ENCODE assay signal across 16 cellular contexts in the genomic region with DNA sequence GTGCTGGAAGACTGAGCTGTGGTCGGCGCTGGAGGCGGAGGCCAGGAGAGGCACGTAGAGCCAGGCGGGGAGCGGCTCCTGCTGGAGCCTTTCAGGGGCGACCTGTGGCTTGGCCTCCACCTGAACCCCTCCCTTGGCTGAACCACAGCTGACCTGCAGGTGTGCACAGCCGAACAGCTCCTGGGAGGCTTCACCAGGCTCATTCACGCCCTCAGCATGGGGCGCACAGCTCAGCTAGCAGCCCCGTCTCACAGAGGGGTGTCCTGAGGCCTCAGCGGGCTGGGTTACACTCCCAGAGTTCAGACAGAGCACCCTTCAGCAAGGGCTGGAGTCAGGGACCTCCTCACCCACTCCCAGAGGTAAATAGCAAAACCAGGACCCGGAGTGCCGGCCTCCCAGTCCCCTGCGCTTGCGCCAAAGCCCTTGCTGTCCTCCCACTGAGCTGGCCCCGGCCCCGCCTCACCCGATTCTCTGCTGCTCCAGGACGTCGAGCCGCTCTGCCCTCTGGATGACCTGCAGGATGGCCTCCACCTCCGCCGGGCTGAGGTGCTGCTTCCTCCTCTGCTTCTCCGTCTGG. TPM values are rescaled to one million over a fixed set of nuclear protein-coding genes. Genes with fewer than 3 reads are reported as not detected.
A peak's percentile ranks its signal among the peaks of the same experiment; 100 is the strongest.
DNase-seq lines count a peak whose midpoint lies in the region; ATAC-seq, FAIRE-seq and TF ChIP-seq lines count a peak whose summit lies in the region.
"Had no signal": no experiment of that assay in that cellular context is flagged by ENCODE, and none has a peak within 500 bp of the region (broad histone marks: within the 10 kb centered on the region; RNA-seq: fewer than 3 reads in every experiment).

No MANE protein-coding gene starts in this region.

- H3K27ac ChIP-seq in left lung (no peak overlapping the region), upper lobe of left lung (no peak overlapping the region), vagina (no peak overlapping the region)
- H3K27ac ChIP-seq: pancreas, tibial nerve had no signal

- H3K4me1 Mint-ChIP-seq in activated CD4-positive, alpha-beta T cell treated with anti-CD3 and anti-CD28 coated beads, Interleukin-2, amount 10 ng/mL, durations not matched to agents 7 days and 5 days, result no peaks in the 10 kb centered on the region
- no peaks in the 10 kb centered on the region for H3K4me1 Mint-ChIP-seq in activated CD4-positive, alpha-beta T cell treated with anti-CD3 and anti-CD28 coated beads for 36 hours
- H3K4me1 Mint-ChIP-seq: CD14-positive monocyte; stimulated activated memory B cell treated with anti-CD40 and anti-IgM and Interleukin-4, amounts not matched to agents 10 μg/mL and 1 μg/mL and 100 μg/mL, for 72 hours had no signal

- H3K4me3 Mint-ChIP-seq in activated CD4-positive, alpha-beta T cell treated with anti-CD3 and anti-CD28 coated beads, Interleukin-2, amount 10 ng/mL, durations not matched to agents 7 days and 5 days, result no peak overlapping the region
- H3K4me3 Mint-ChIP-seq in activated CD4-positive, alpha-beta T cell treated with anti-CD3 and anti-CD28 coated beads for 36 hours, result no peak overlapping the region
- H3K4me3 Mint-ChIP-seq: CD14-positive monocyte; stimulated activated memory B cell treated with anti-CD40 and anti-IgM and Interleukin-4, amounts not matched to agents 10 μg/mL and 1 μg/mL and 100 μg/mL, for 72 hours; T-cell had no signal

- peak overlapping the region; percentile 25 for H3K27ac Mint-ChIP-seq in activated CD4-positive, alpha-beta T cell treated with anti-CD3 and anti-CD28 coated beads, Interleukin-2, amount 10 ng/mL, durations not matched to agents 7 days and 5 days
- H3K27ac Mint-ChIP-seq in activated CD4-positive, alpha-beta T cell treated with anti-CD3 and anti-CD28 coated beads for 36 hours, result no peak overlapping the region
- H3K27ac Mint-ChIP-seq: CD14-positive monocyte; stimulated activated memory B cell treated with anti-CD40 and anti-IgM and Interleukin-4, amounts not matched to agents 10 μg/mL and 1 μg/mL and 100 μg/mL, for 72 hours; T-cell had no signal

- no peaks in the 10 kb centered on the region for H3K27me3 Mint-ChIP-seq in activated CD4-positive, alpha-beta T cell treated with anti-CD3 and anti-CD28 coated beads, Interleukin-2, amount 10 ng/mL, durations not matched to agents 7 days and 5 days
- H3K27me3 Mint-ChIP-seq in activated CD4-positive, alpha-beta T cell treated with anti-CD3 and anti-CD28 coated beads for 36 hours, result no peaks in the 10 kb centered on the region
- H3K27me3 Mint-ChIP-seq: stimulated activated memory B cell treated with anti-CD40 and anti-IgM and Interleukin-4, amounts not matched to agents 10 μg/mL and 1 μg/mL and 100 μg/mL, for 72 hours; T-cell had no signal

- POLR2A ChIA-PET in activated CD4-positive, alpha-beta T cell treated with anti-CD3 and anti-CD28 coated beads, Interleukin-2, amount 10 ng/mL, durations not matched to agents 7 days and 5 days (lab: Charles Lee), result no interaction called here
- POLR2A ChIA-PET in activated CD4-positive, alpha-beta T cell treated with anti-CD3 and anti-CD28 coated beads for 36 hours (lab: Charles Lee), result interaction anchor here (0.6 kb wide), 1 partner anchor 61 kb away, joined by 3 read pairs; no protein-coding TSS in a partner anchor

- CTCF ChIA-PET in activated CD4-positive, alpha-beta T cell treated with anti-CD3 and anti-CD28 coated beads, Interleukin-2, amount 10 ng/mL, durations not matched to agents 7 days and 5 days (lab: Charles Lee), result no interaction called here
- CTCF ChIA-PET in activated CD4-positive, alpha-beta T cell treated with anti-CD3 and anti-CD28 coated beads for 36 hours (lab: Charles Lee), result interaction anchor here (0.6 kb wide), 1 partner anchor 11 kb away, joined by 3 read pairs; no protein-coding TSS in a partner anchor

- WGBS in upper lobe of left lung, 2 donors, result 83 to 87% methylated on average over 9 to 25 of the region's 25 CpGs

- no peak for ATAC-seq in activated CD4-positive, alpha-beta T cell treated with anti-CD3 and anti-CD28 coated beads for 36 hours
- ATAC-seq in left lung (peak; percentile 56), upper lobe of left lung (ENCODE audit: low FRiP score in 2 of 2) (peak; percentile 40 to 42)
- ATAC-seq: stimulated activated memory B cell treated with anti-CD40 and anti-IgM and Interleukin-4, amounts not matched to agents 10 μg/mL and 1 μg/mL and 100 μg/mL, for 72 hours; T-cell had no signal

- H3K4me1 ChIP-seq in left lung (no peaks in the 10 kb centered on the region), upper lobe of left lung (no peaks in the 10 kb centered on the region), vagina (no peaks in the 10 kb centered on the region)
- H3K4me1 ChIP-seq: pancreas had no signal

- TF ChIP-seq POLR2A in upper lobe of left lung (IDR thresholded peaks at IDR 0.05) (no peak), vagina (IDR thresholded peaks at IDR 0.05) (no peak)

- no peaks in the 10 kb centered on the region for H3K27me3 ChIP-seq in left lung
- H3K27me3 ChIP-seq in upper lobe of left lung, result no peaks in the 10 kb centered on the region
- no peaks in the 10 kb centered on the region for H3K27me3 ChIP-seq in vagina
- H3K27me3 ChIP-seq: pancreas, tibial nerve had no signal

- H3K36me3 Mint-ChIP-seq in activated CD4-positive, alpha-beta T cell treated with anti-CD3 and anti-CD28 coated beads, Interleukin-2, amount 10 ng/mL, durations not matched to agents 7 days and 5 days (ENCODE audit: low read depth), result no peaks in the 10 kb centered on the region
- H3K36me3 Mint-ChIP-seq in activated CD4-positive, alpha-beta T cell treated with anti-CD3 and anti-CD28 coated beads for 36 hours (ENCODE audit: low read depth), result peaks cover 1% of the 10 kb centered on the region
- H3K36me3 Mint-ChIP-seq: CD14-positive monocyte had no signal

- no peak for TF ChIP-seq EP300 in upper lobe of left lung (IDR thresholded peaks at IDR 0.05)

- DNase-seq in activated CD4-positive, alpha-beta T cell treated with anti-CD3 and anti-CD28 coated beads, Interleukin-2, amount 10 ng/mL, durations not matched to agents 7 days and 5 days, result no peak
- no peak for DNase-seq in activated CD4-positive, alpha-beta T cell treated with anti-CD3 and anti-CD28 coated beads for 36 hours
- DNase-seq in ecto neural progenitor cell (ENCODE audit: low spot score) (peak; percentile 90), left lung (peak in 1 of 2 donors; percentile 84), upper lobe of left lung (no peak), vagina (ENCODE audit: extremely low spot score in 2 of 2) (no peak), RCC 7860 (ENCODE audit: low spot score) (no peak)
- no peak for DNase-seq in effector CD4-positive, alpha-beta T cell
- DNase-seq: activated CD8-positive, alpha-beta memory T cell treated with anti-CD3 and anti-CD28 coated beads for 24 hours; anterior cingulate cortex; T-cell had no signal

- FAIRE-seq in RCC 7860 (lab: Jason Lieb, UNC), result no peak
- FAIRE-seq: colon, pancreas had no signal

- H3K4me3 ChIP-seq in left lung (no peak overlapping the region), upper lobe of left lung (no peak overlapping the region), vagina (no peak overlapping the region)
- H3K4me3 ChIP-seq: pancreas, tibial nerve had no signal

- H3K9me3 Mint-ChIP-seq in activated CD4-positive, alpha-beta T cell treated with anti-CD3 and anti-CD28 coated beads, Interleukin-2, amount 10 ng/mL, durations not matched to agents 7 days and 5 days, result peaks cover 5% of the 10 kb centered on the region
- H3K9me3 Mint-ChIP-seq in activated CD4-positive, alpha-beta T cell treated with anti-CD3 and anti-CD28 coated beads for 36 hours (ENCODE audit: low read depth), result no peaks in the 10 kb centered on the region

- no peak for TF ChIP-seq CTCF in left lung (IDR thresholded peaks at IDR 0.05)
- TF ChIP-seq CTCF in upper lobe of left lung (IDR thresholded peaks at IDR 0.05), result no peak
- TF ChIP-seq CTCF in vagina (IDR thresholded peaks at IDR 0.05), result no peak

- intact Hi-C loops in activated CD4-positive, alpha-beta T cell treated with anti-CD3 and anti-CD28 coated beads for 36 hours (cut with DNase I, micrococcal nuclease), result no loop called here
- intact Hi-C loops in left lung (cut with DNase I), result no loop called here
- intact Hi-C loops in vagina (cut with DNase I), result no loop called here

- H3K9me3 ChIP-seq in left lung (no peaks in the 10 kb centered on the region), upper lobe of left lung (no peaks in the 10 kb centered on the region), vagina (no peaks in the 10 kb centered on the region)
- H3K9me3 ChIP-seq: pancreas had no signal

- H3K36me3 ChIP-seq in left lung (peaks cover 0 to 27% of the 10 kb centered on the region in 2 donors), upper lobe of left lung (peaks cover 0 to 41% (median 5%) of the 10 kb centered on the region in 4 donors), vagina (no peaks in the 10 kb centered on the region)

RNA-seq across cellular contexts. Expression of a gene that starts 31.7 kb away (rescaled TPM):
- total RNA-seq in activated CD4-positive, alpha-beta T cell treated with anti-CD3 and anti-CD28 coated beads, Interleukin-2, amount 10 ng/mL, durations not matched to agents 7 days and 5 days, result 1 to 10 TPM; 3.2 to 4.6 TPM
- 1 to 10 TPM; 1.4 to 2.0 TPM for total RNA-seq in activated CD4-positive, alpha-beta T cell treated with anti-CD3 and anti-CD28 coated beads for 36 hours
- total RNA-seq in left lung (10 to 100 TPM; 44.7 to 57.1 TPM), upper lobe of left lung (10 to 100 TPM; 33.6 to 93.2 (median 54.3) TPM), vagina (43.5 TPM)
